ENCODE assay signal across 22 cellular contexts in the genomic region with DNA sequence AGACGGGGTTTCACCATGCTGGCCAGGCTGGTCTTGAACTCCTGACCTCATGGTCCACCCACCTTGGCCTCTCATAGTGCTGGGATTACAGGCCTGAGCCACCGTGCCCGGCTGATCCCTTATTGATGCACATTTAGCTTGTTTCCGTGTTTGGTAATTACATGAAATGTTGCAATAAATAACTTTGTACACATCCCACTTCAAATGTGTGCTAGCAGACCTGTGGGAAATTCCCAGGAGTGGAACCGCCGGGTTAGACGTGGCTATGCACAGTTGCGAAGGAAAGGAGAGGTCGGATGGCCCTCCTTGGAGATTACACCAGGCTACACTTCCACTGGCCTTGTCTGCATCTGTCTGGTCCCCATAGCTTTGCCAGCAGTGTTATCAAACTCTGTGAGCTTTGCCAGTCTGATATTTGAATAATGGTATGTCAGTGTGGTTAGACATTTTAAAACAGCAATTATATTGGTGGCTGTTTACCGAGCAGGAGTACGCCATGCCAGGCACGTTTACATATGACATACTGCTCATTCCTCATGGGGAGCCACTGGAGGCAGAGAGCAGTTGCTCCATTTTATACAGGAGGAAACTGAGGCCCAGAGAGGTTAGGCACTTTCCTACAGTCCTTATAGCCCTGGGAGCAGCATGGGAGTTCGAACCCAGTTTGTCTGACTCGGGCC.
"Had no signal": no experiment of that assay in that cellular context is flagged by ENCODE, and none has a peak within 500 bp of the region (broad histone marks: within the 10 kb centered on the region; RNA-seq: fewer than 3 reads in every experiment).

No MANE protein-coding gene starts in this region.

- DNase-seq: activated naive CD4-positive, alpha-beta T cell; activated T-cell treated with anti-CD3 and anti-CD28 coated beads, Interleukin-2, amount 50 U/mL, for 1 hour; adrenal gland; effector memory CD8-positive, alpha-beta T cell; head of caudate nucleus; left cardiac atrium; naive thymus-derived CD4-positive, alpha-beta T cell; retina; sigmoid colon; stimulated activated CD4-positive, alpha-beta T cell treated with anti-CD3 and anti-CD28 coated beads, Interleukin-15, amount 100 ng/mL, for 24 hours; stimulated activated naive B cell treated with anti-CD40 and anti-IgM and Interleukin-4, amounts not matched to agents 10 μg/mL and 1 μg/mL and 100 μg/mL, for 72 hours; T-helper 1 cell; testis; upper lobe of left lung had no signal

- H3K4me3 Mint-ChIP-seq: activated naive CD8-positive, alpha-beta T cell; activated T-helper 17 cell treated with anti-CD3 and anti-CD28 coated beads, Interleukin-2, amount 50 U/mL, for 72 hours; central memory CD8-positive, alpha-beta T cell; effector memory CD8-positive, alpha-beta T cell; memory B cell; naive thymus-derived CD4-positive, alpha-beta T cell; neural crest cell; stimulated activated naive B cell treated with anti-CD40 and anti-IgM and Interleukin-4, amounts not matched to agents 10 μg/mL and 1 μg/mL and 100 μg/mL, for 72 hours; WTC11 had no signal

- H3K4me1 ChIP-seq: sigmoid colon, upper lobe of left lung had no signal

- H3K9me3 Mint-ChIP-seq: activated T-helper 17 cell treated with anti-CD3 and anti-CD28 coated beads, Interleukin-2, amount 50 U/mL, for 72 hours; central memory CD8-positive, alpha-beta T cell; effector memory CD8-positive, alpha-beta T cell; memory B cell; neural crest cell had no signal

- H3K9me3 ChIP-seq: adrenal gland, sigmoid colon, testis, upper lobe of left lung had no signal

- H3K27ac Mint-ChIP-seq: activated naive CD8-positive, alpha-beta T cell; activated T-helper 17 cell treated with anti-CD3 and anti-CD28 coated beads, Interleukin-2, amount 50 U/mL, for 72 hours; effector memory CD8-positive, alpha-beta T cell; memory B cell; naive thymus-derived CD4-positive, alpha-beta T cell; stimulated activated naive B cell treated with anti-CD40 and anti-IgM and Interleukin-4, amounts not matched to agents 10 μg/mL and 1 μg/mL and 100 μg/mL, for 72 hours had no signal

- H3K27ac ChIP-seq: adrenal gland, dorsolateral prefrontal cortex, sigmoid colon, testis, upper lobe of left lung had no signal

- H3K27me3 ChIP-seq: adrenal gland, testis, upper lobe of left lung had no signal

- H3K4me3 ChIP-seq: adrenal gland, dorsolateral prefrontal cortex, sigmoid colon, smooth muscle cell, testis, upper lobe of left lung had no signal

- H3K36me3 ChIP-seq: adrenal gland, sigmoid colon, upper lobe of left lung had no signal

- H3K36me3 Mint-ChIP-seq: activated naive CD8-positive, alpha-beta T cell; memory B cell; naive thymus-derived CD4-positive, alpha-beta T cell; stimulated activated naive B cell treated with anti-CD40 and anti-IgM and Interleukin-4, amounts not matched to agents 10 μg/mL and 1 μg/mL and 100 μg/mL, for 72 hours had no signal

- ATAC-seq: activated T-helper 17 cell treated with anti-CD3 and anti-CD28 coated beads, Interleukin-2, amount 50 U/mL, for 72 hours; effector memory CD8-positive, alpha-beta T cell; left cardiac atrium; naive thymus-derived CD4-positive, alpha-beta T cell; stimulated activated naive B cell treated with anti-CD40 and anti-IgM and Interleukin-4, amounts not matched to agents 10 μg/mL and 1 μg/mL and 100 μg/mL, for 72 hours; WTC11 had no signal

- H3K4me1 Mint-ChIP-seq: activated T-helper 17 cell treated with anti-CD3 and anti-CD28 coated beads, Interleukin-2, amount 50 U/mL, for 72 hours; central memory CD8-positive, alpha-beta T cell had no signal
